ENCODE assay signal across 15 cellular contexts in genomic region chr14:100071545-100071944, GRCh38. TPM values are rescaled to one million over a fixed set of nuclear protein-coding genes. Genes with fewer than 3 reads are reported as not detected.
DNase-seq lines count a peak whose midpoint lies in the region; ATAC-seq lines count a peak whose summit lies in the region.
"Had no signal": no experiment of that assay in that cellular context is flagged by ENCODE, and none has a peak within 500 bp of the region (broad histone marks: within the 10 kb centered on the region; RNA-seq: fewer than 3 reads in every experiment).

No MANE protein-coding gene starts in this region.

- POLR2A ChIA-PET in activated CD4-positive, alpha-beta T cell treated with anti-CD3 and anti-CD28 coated beads for 36 hours (lab: Charles Lee) = interaction anchor here (1.2 to 12.0 kb wide), 3 partner anchors 8 to 33 kb away, joined by 3 to 162 read pairs (median 54); no protein-coding TSS in a partner anchor

- H3K27me3 Mint-ChIP-seq in activated CD4-positive, alpha-beta T cell treated with anti-CD3 and anti-CD28 coated beads for 36 hours = no peaks in the 10 kb centered on the region
- H3K27me3 Mint-ChIP-seq in activated T-helper 17 cell treated with anti-CD3 and anti-CD28 coated beads, Interleukin-2, amount 50 U/mL, for 72 hours = no peaks in the 10 kb centered on the region
- no peaks in the 10 kb centered on the region for H3K27me3 Mint-ChIP-seq in natural killer cell treated with Interleukin-12 subunit alpha and Interleukin-12 subunit beta and Interleukin-15 and Interleukin-18, amount 100 ng/mL, for 72 hours

- intact Hi-C loops in activated CD4-positive, alpha-beta T cell treated with anti-CD3 and anti-CD28 coated beads for 36 hours (cut with DNase I, micrococcal nuclease) = loop anchor here in 1 of 2 experiments (5.0 kb wide), 1 partner anchor 86 kb away; the partner anchor contains the start of gene DEGS2

- CTCF ChIA-PET in activated CD4-positive, alpha-beta T cell treated with anti-CD3 and anti-CD28 coated beads for 36 hours (lab: Charles Lee) = interaction anchor here (0.6 to 17.2 kb wide), 17 partner anchors 10 to 846 kb away, joined by 3 to 300 read pairs (median 5); no protein-coding TSS in a partner anchor

- H3K9me3 Mint-ChIP-seq in activated CD4-positive, alpha-beta T cell treated with anti-CD3 and anti-CD28 coated beads for 36 hours (ENCODE audit: low read depth) = no peaks in the 10 kb centered on the region
- H3K9me3 Mint-ChIP-seq in activated T-helper 17 cell treated with anti-CD3 and anti-CD28 coated beads, Interleukin-2, amount 50 U/mL, for 72 hours = no peaks in the 10 kb centered on the region
- H3K9me3 Mint-ChIP-seq in natural killer cell treated with Interleukin-12 subunit alpha and Interleukin-12 subunit beta and Interleukin-15 and Interleukin-18, amount 100 ng/mL, for 72 hours = no peaks in the 10 kb centered on the region
- H3K9me3 Mint-ChIP-seq: GM23338 had no signal

- H3K36me3 Mint-ChIP-seq in activated CD4-positive, alpha-beta T cell treated with anti-CD3 and anti-CD28 coated beads for 36 hours (ENCODE audit: low read depth) = peaks cover 74% of the 10 kb centered on the region
- H3K36me3 Mint-ChIP-seq in activated T-helper 17 cell treated with anti-CD3 and anti-CD28 coated beads, Interleukin-2, amount 50 U/mL, for 72 hours (ENCODE audit: low read depth) = peaks cover 100% of the 10 kb centered on the region
- H3K36me3 Mint-ChIP-seq in natural killer cell treated with Interleukin-12 subunit alpha and Interleukin-12 subunit beta and Interleukin-15 and Interleukin-18, amount 100 ng/mL, for 72 hours = peaks cover 5% of the 10 kb centered on the region

- peaks cover 77% of the 10 kb centered on the region for H3K4me1 Mint-ChIP-seq in activated CD4-positive, alpha-beta T cell treated with anti-CD3 and anti-CD28 coated beads for 36 hours
- peaks cover 53% of the 10 kb centered on the region for H3K4me1 Mint-ChIP-seq in activated T-helper 17 cell treated with anti-CD3 and anti-CD28 coated beads, Interleukin-2, amount 50 U/mL, for 72 hours
- H3K4me1 Mint-ChIP-seq in natural killer cell treated with Interleukin-12 subunit alpha and Interleukin-12 subunit beta and Interleukin-15 and Interleukin-18, amount 100 ng/mL, for 72 hours (ENCODE audit: low read depth in 2 of 2) = peaks cover 82 to 92% of the 10 kb centered on the region in 2 donors

- peak; percentile 46 for DNase-seq in activated CD4-positive, alpha-beta T cell treated with anti-CD3 and anti-CD28 coated beads for 36 hours
- DNase-seq in activated CD4-positive, alpha-beta T cell treated with anti-CD3 and anti-CD28 coated beads, Interleukin-2, amount 50 U/mL, for 4 hours = no peak
- no peak for DNase-seq in natural killer cell treated with Interleukin-12 subunit alpha and Interleukin-12 subunit beta and Interleukin-15 and Interleukin-18, amount 100 ng/mL, for 72 hours (ENCODE audit: low spot score)
- no peak for DNase-seq in NCI-H774 (lab: John Stamatoyannopoulos, UW)
- no peak for DNase-seq in kidney glomerular epithelial cell (lab: John Stamatoyannopoulos, UW)
- DNase-seq: anterior cingulate cortex; foreskin melanocyte; Kasumi-1; sigmoid colon; stimulated activated CD4-positive, alpha-beta T cell treated with anti-CD3 and anti-CD28 coated beads, Interleukin-4, amount 100 ng/mL, for 1 hour; trophoblast cell had no signal

- ATAC-seq in activated CD4-positive, alpha-beta T cell treated with anti-CD3 and anti-CD28 coated beads for 36 hours = no peak
- ATAC-seq in activated T-helper 17 cell treated with anti-CD3 and anti-CD28 coated beads, Interleukin-2, amount 50 U/mL, for 72 hours (replicated peaks) = no peak
- ATAC-seq in natural killer cell treated with Interleukin-12 subunit alpha and Interleukin-12 subunit beta and Interleukin-15 and Interleukin-18, amount 100 ng/mL, for 72 hours = no peak
- ATAC-seq in HG03280 (IDR thresholded peaks at IDR 0.05; ENCODE audit: unreplicated experiment) = no peak
- ATAC-seq: GM23338 had no signal

- H3K27ac Mint-ChIP-seq in activated CD4-positive, alpha-beta T cell treated with anti-CD3 and anti-CD28 coated beads for 36 hours = peak overlapping the region; percentile 99
- H3K27ac Mint-ChIP-seq in activated T-helper 17 cell treated with anti-CD3 and anti-CD28 coated beads, Interleukin-2, amount 50 U/mL, for 72 hours = peak overlapping the region; percentile 95
- peak overlapping the region; percentile 93 to 99 for H3K27ac Mint-ChIP-seq in natural killer cell treated with Interleukin-12 subunit alpha and Interleukin-12 subunit beta and Interleukin-15 and Interleukin-18, amount 100 ng/mL, for 72 hours
- H3K27ac Mint-ChIP-seq: GM23338 had no signal

- H3K4me3 Mint-ChIP-seq in activated CD4-positive, alpha-beta T cell treated with anti-CD3 and anti-CD28 coated beads for 36 hours = peak overlapping the region; percentile 75
- H3K4me3 Mint-ChIP-seq in activated T-helper 17 cell treated with anti-CD3 and anti-CD28 coated beads, Interleukin-2, amount 50 U/mL, for 72 hours = peak overlapping the region; percentile 93
- H3K4me3 Mint-ChIP-seq in natural killer cell treated with Interleukin-12 subunit alpha and Interleukin-12 subunit beta and Interleukin-15 and Interleukin-18, amount 100 ng/mL, for 72 hours = peak overlapping the region; percentile 97
- H3K4me3 Mint-ChIP-seq: GM23338 had no signal

- H3K9me3 ChIP-seq in KOPT-K1 (ENCODE audit: insufficient read depth, low read length, poor library complexity, severe bottlenecking) = no peaks in the 10 kb centered on the region
- H3K9me3 ChIP-seq: sigmoid colon had no signal

- H3K36me3 ChIP-seq in KOPT-K1 (ENCODE audit: insufficient read depth, low read length) = peaks cover 70% of the 10 kb centered on the region
- H3K36me3 ChIP-seq: sigmoid colon had no signal

- H3K27ac ChIP-seq in KOPT-K1 (ENCODE audit: low read depth, low read length, poor library complexity, severe bottlenecking) = peak overlapping the region; percentile 100
- H3K27ac ChIP-seq: sigmoid colon had no signal

RNA-seq across cellular contexts. Expression of gene EVL, which starts 6.3 kb away (rescaled TPM):
- 100 to 1,000 TPM; 249 to 378 TPM for total RNA-seq in activated CD4-positive, alpha-beta T cell treated with anti-CD3 and anti-CD28 coated beads for 36 hours
- total RNA-seq in activated T-helper 17 cell treated with anti-CD3 and anti-CD28 coated beads, Interleukin-2, amount 50 U/mL, for 72 hours = 100 to 1,000 TPM; 493 to 560 TPM
- total RNA-seq in natural killer cell treated with Interleukin-12 subunit alpha and Interleukin-12 subunit beta and Interleukin-15 and Interleukin-18, amount 100 ng/mL, for 72 hours = 100 to 1,000 TPM; 109 to 232 TPM
